8 cellular contexts compared by ENCODE assay signal in genomic region chr16:67029249-67030096, GRCh38. TPM values are rescaled to one million over a fixed set of nuclear protein-coding genes. Genes with fewer than 3 reads are reported as not detected.
DNase-seq lines count a peak whose midpoint lies in the region; ATAC-seq and TF ChIP-seq lines count a peak whose summit lies in the region.

No MANE protein-coding gene starts in this region.

- no peak for TF ChIP-seq POLR2A in heart left ventricle (IDR thresholded peaks at IDR 0.05)

- peak overlapping the region; percentile 93 for H2AFZ ChIP-seq in ACC112 (ENCODE audit: low read length, unreplicated experiment)

- H3K27ac ChIP-seq in ACC112 (ENCODE audit: low read depth, low read length) (peak overlapping the region; percentile 89), SK-N-MC (peak overlapping the region; percentile 36; the same call in 1 of the 2 replicates), heart left ventricle (peak overlapping the region; percentile 90 to 100 (median 99)), upper lobe of right lung (peak overlapping the region; percentile 96)

- H3K36me3 ChIP-seq in ACC112 (ENCODE audit: insufficient read depth, low read length) (0 out of 2 replicates have a peak, but pooled peaks cover 4% of the 10 kb centered on the region), SK-N-MC (ENCODE audit: insufficient read depth, low read length) (peaks cover 14% of the 10 kb centered on the region), heart left ventricle (peaks cover 0 to 17% (median 4%) of the 10 kb centered on the region in 9 donors), upper lobe of right lung (no peaks in the 10 kb centered on the region)

- ATAC-seq in GM18868 (IDR thresholded peaks at IDR 0.05; ENCODE audit: unreplicated experiment) (peak; percentile 33), HG03103 (IDR thresholded peaks at IDR 0.05; ENCODE audit: low read depth, unreplicated experiment) (peak; percentile 44), heart left ventricle (peak in 3 of 4 donors; percentile 71 to 74 (median 74)), upper lobe of right lung (peak; percentile 75)
- ATAC-seq in activated naive CD8-positive, alpha-beta T cell treated with anti-CD3 and anti-CD28 coated beads, Interleukin-2, amount 10 ng/mL, durations not matched to agents 7 days and 5 days (ENCODE audit: low read depth) = peak; percentile 22

- peaks cover 31% of the 10 kb centered on the region for H3K36me3 Mint-ChIP-seq in activated naive CD8-positive, alpha-beta T cell treated with anti-CD3 and anti-CD28 coated beads, Interleukin-2, amount 10 ng/mL, durations not matched to agents 7 days and 5 days

- H3K9ac ChIP-seq in SK-N-MC (ENCODE audit: insufficient read length) = peak overlapping the region; percentile 82

- H3K4me3 Mint-ChIP-seq in activated naive CD8-positive, alpha-beta T cell treated with anti-CD3 and anti-CD28 coated beads, Interleukin-2, amount 10 ng/mL, durations not matched to agents 7 days and 5 days = peak overlapping the region; percentile 88

- no peaks in the 10 kb centered on the region for H3K9me3 Mint-ChIP-seq in activated naive CD8-positive, alpha-beta T cell treated with anti-CD3 and anti-CD28 coated beads, Interleukin-2, amount 10 ng/mL, durations not matched to agents 7 days and 5 days

- peaks cover 20% of the 10 kb centered on the region for H3K4me1 ChIP-seq in ACC112 (ENCODE audit: control insufficient read depth, insufficient read depth, low read length, unreplicated experiment)
- peaks cover 0 to 41% (median 34%) of the 10 kb centered on the region in 12 donors for H3K4me1 ChIP-seq in heart left ventricle
- peaks cover 17% of the 10 kb centered on the region for H3K4me1 ChIP-seq in upper lobe of right lung

- no peak for TF ChIP-seq CTCF in heart left ventricle (IDR thresholded peaks at IDR 0.05)
- no peak for TF ChIP-seq CTCF in upper lobe of right lung (IDR thresholded peaks at IDR 0.05)

- intact Hi-C loops in heart left ventricle (cut with DNase I) = loop anchor here in 6 of 10 donors (2.0 to 10.0 kb wide), 6 partner anchors 65 to 128 kb away; partner anchors contain the start of genes PHAF1 (in 3 of the 6), FBXL8 (in 1 of the 6) and TRADD (in 1 of the 6)
- intact Hi-C loops in upper lobe of right lung (cut with DNase I) = no loop called here

- DNase-seq in SK-N-MC (ENCODE audit: low read depth, low spot score) (no peak), heart left ventricle (peak; percentile 70 to 81 (median 73)), pons (ENCODE audit: low spot score) (peak; percentile 29), upper lobe of right lung (peak; percentile 86)
- peak; percentile 78 for DNase-seq in activated naive CD8-positive, alpha-beta T cell treated with anti-CD3 and anti-CD28 coated beads, Interleukin-2, amount 10 ng/mL, durations not matched to agents 7 days and 5 days

- peaks cover 52% of the 10 kb centered on the region for H3K79me2 ChIP-seq in ACC112 (ENCODE audit: control insufficient read depth, insufficient read depth, low read length, unreplicated experiment)

- H3K27me3 Mint-ChIP-seq in activated naive CD8-positive, alpha-beta T cell treated with anti-CD3 and anti-CD28 coated beads, Interleukin-2, amount 10 ng/mL, durations not matched to agents 7 days and 5 days = no peaks in the 10 kb centered on the region

- WGBS in heart left ventricle, 4 donors = 0 to 1% (median 0%) methylated on average over 49 to 124 of the region's 124 CpGs

- H3K27ac Mint-ChIP-seq in activated naive CD8-positive, alpha-beta T cell treated with anti-CD3 and anti-CD28 coated beads, Interleukin-2, amount 10 ng/mL, durations not matched to agents 7 days and 5 days = peak overlapping the region; percentile 86

- H3K27me3 ChIP-seq in ACC112 (ENCODE audit: insufficient read depth, low read length) = no peaks in the 10 kb centered on the region
- no peaks in the 10 kb centered on the region for H3K27me3 ChIP-seq in heart left ventricle
- no peaks in the 10 kb centered on the region for H3K27me3 ChIP-seq in upper lobe of right lung

- H3K9me3 ChIP-seq in SK-N-MC (ENCODE audit: low read depth, low read length) (no peaks in the 10 kb centered on the region), heart left ventricle (no peaks in the 10 kb centered on the region), upper lobe of right lung (no peaks in the 10 kb centered on the region)

- POLR2A ChIA-PET in activated naive CD8-positive, alpha-beta T cell treated with anti-CD3 and anti-CD28 coated beads, Interleukin-2, amount 10 ng/mL, durations not matched to agents 7 days and 5 days (lab: Charles Lee) = interaction anchor here (0.8 to 7.2 kb wide), 14 partner anchors 11 to 149 kb away, joined by 3 to 71 read pairs (median 6); partner anchors contain the start of genes B3GNT9, FBXL8, PDP2 and TRADD

- H3K4me3 ChIP-seq in ACC112 (ENCODE audit: low read depth, low read length) (peak overlapping the region; percentile 91), SK-N-MC (peak overlapping the region; percentile 82), heart left ventricle (peak overlapping the region; percentile 58 to 99 (median 94)), upper lobe of right lung (peak overlapping the region; percentile 91)

- H3K4me1 Mint-ChIP-seq in activated naive CD8-positive, alpha-beta T cell treated with anti-CD3 and anti-CD28 coated beads, Interleukin-2, amount 10 ng/mL, durations not matched to agents 7 days and 5 days = peaks cover 42% of the 10 kb centered on the region

RNA-seq across cellular contexts. Expression of gene CBFB, which starts 0.5 kb away (rescaled TPM):
- total RNA-seq in activated naive CD8-positive, alpha-beta T cell treated with anti-CD3 and anti-CD28 coated beads, Interleukin-2, amount 10 ng/mL, durations not matched to agents 7 days and 5 days = 100 to 1,000 TPM; 193 to 198 TPM
- total RNA-seq in heart left ventricle (10 to 100 TPM; 16.4 to 53.6 (median 28.1) TPM), upper lobe of right lung (63.0 TPM)
- polyA plus RNA-seq in heart left ventricle = 10 to 100 TPM; 11.3 to 41.0 TPM

RNA-seq across cellular contexts. Expression of gene CES4A, which starts 41.1 kb away (rescaled TPM):
- 10 to 100 TPM; 16.2 to 17.5 TPM for total RNA-seq in activated naive CD8-positive, alpha-beta T cell treated with anti-CD3 and anti-CD28 coated beads, Interleukin-2, amount 10 ng/mL, durations not matched to agents 7 days and 5 days
- total RNA-seq in heart left ventricle (10 to 100 TPM in 2 of 9 donors, 1 to 10 TPM in 7; 3.5 to 26.8 (median 7.1) TPM), upper lobe of right lung (13.3 TPM)
- polyA plus RNA-seq in heart left ventricle = 10 to 100 TPM in 1 of 2 donors, 1 to 10 TPM in 1; 8.1 to 16.6 TPM

Comparison
In these comparisons a context has a peak if more than half of its experiments do, and no peak if none do; other contexts are left out.
1. H3K27ac ChIP-seq: peak in every context shown above with its lines; median percentile 99 in heart left ventricle; 96 in upper lobe of right lung; 89 in ACC112; 36 in SK-N-MC.
2. ATAC-seq: peak in every context shown above with its lines; median percentile 75 in upper lobe of right lung; 74 in heart left ventricle; 44 in HG03103; 33 in GM18868; 22 in activated naive CD8-positive, alpha-beta T cell treated with anti-CD3 and anti-CD28 coated beads, Interleukin-2, amount 10 ng/mL, durations not matched to agents 7 days and 5 days.